In genomic region chr5:154146409-154146808, GRCh38 we compare ENCODE assay signal across 25 cellular contexts.
"Had no signal": no experiment of that assay in that cellular context is flagged by ENCODE, and none has a peak within 500 bp of the region (broad histone marks: within the 10 kb centered on the region; RNA-seq: fewer than 3 reads in every experiment).

No MANE protein-coding gene starts in this region.

- H3K9me3 ChIP-seq: MG63 had no signal

- H3K4me3 ChIP-seq: MG63, PC-9, SK-N-MC had no signal

- H3K27ac ChIP-seq: PC-9, SK-N-MC had no signal

- ATAC-seq: activated CD8-positive, alpha-beta memory T cell treated with anti-CD3 and anti-CD28 coated beads, Interleukin-2, amount 10 ng/mL, durations not matched to agents 7 days and 5 days; activated naive CD4-positive, alpha-beta T cell treated with anti-CD3 and anti-CD28 coated beads, Interleukin-2, amount 50 U/mL, for 72 hours; activated naive CD8-positive, alpha-beta T cell treated with anti-CD3 and anti-CD28 coated beads, Interleukin-2, amount 50 U/mL, for 24 hours; T-cell had no signal

- H3K27me3 ChIP-seq: MG63 had no signal

- H3K36me3 ChIP-seq: MG63 had no signal

- DNase-seq: activated B cell treated with CpG ODN at 0.5 μM for 24 hours; activated CD4-positive, alpha-beta T cell treated with anti-CD3 and anti-CD28 coated beads for 1 hour; activated CD4-positive, alpha-beta T cell treated with anti-CD3 and anti-CD28 coated beads, Interleukin-2, amount 10 ng/mL, durations not matched to agents 24 days and 14 days; activated CD4-positive, alpha-beta T cell treated with anti-CD3 and anti-CD28 coated beads, Interleukin-2, amount 50 U/mL, for 48 hours; activated CD8-positive, alpha-beta memory T cell treated with anti-CD3 and anti-CD28 coated beads, Interleukin-2, amount 10 ng/mL, durations not matched to agents 7 days and 5 days; activated effector memory CD4-positive, alpha-beta T cell treated with Interleukin-2 at 50 U/mL for 16 hours; activated naive CD4-positive, alpha-beta T cell treated with Interleukin-2 at 50 U/mL for 16 hours; activated naive CD8-positive, alpha-beta T cell treated with anti-CD3 and anti-CD28 coated beads, Interleukin-2, amount 50 U/mL, for 24 hours; activated T-cell treated with anti-CD3 and anti-CD28 coated beads, Interleukin-2, amount 50 U/mL, for 24 hours; amniotic stem cell; MG63; MV-4-11; NCI-H1105; NCI-H1436; NCI-H187 treated with DMSO at 0.1 percent for 48 hours; NCI-H2081 treated with DMSO at 0.1 percent for 48 hours; NCI-H446 treated with DMSO at 0.1 percent for 48 hours; NCI-H524 treated with DMSO at 0.1 percent for 48 hours; NCI-H774; PC-9; T-cell; T-helper 2 cell; T1000 had no signal
